Comparison of ENCODE assay signal across 1 cellular context in genomic region chr1:27572019-27572678, GRCh38.
TF ChIP-seq lines count a peak whose summit lies in the region.

No MANE protein-coding gene starts in this region.

TF ChIP-seq in K562, 482 proteins besides CTCF, POLR2A, EP300 and RAD21 (continued from another document and continues in another):
- TF ChIP-seq ZMIZ1 (IDR thresholded peaks at IDR 0.05; ENCODE audit: low read depth in 2 of 2, low read length in 2 of 2) (no peak), PHTF2 (CRISPR knock-in tag; IDR thresholded peaks at IDR 0.05) (no peak), ESRRB (CRISPR knock-in tag; IDR thresholded peaks at IDR 0.05; ENCODE audit: borderline replicate concordance) (no peak), GTF2F1 (IDR thresholded peaks at IDR 0.05; ENCODE audit: low read depth, low read length) (no peak), C11orf30 (IDR thresholded peaks at IDR 0.05; ENCODE audit: low read depth) (no peak), HNRNPH1 (optimal IDR thresholded peaks at IDR 0.05; ENCODE audit: low read depth, low read length) (no peak), ZNF584 (CRISPR knock-in tag; IDR thresholded peaks at IDR 0.05; ENCODE audit: low read depth) (no peak), ZNF407 (IDR thresholded peaks at IDR 0.05; ENCODE audit: low read depth) (no peak), CEBPZ (IDR thresholded peaks at IDR 0.05; ENCODE audit: borderline replicate concordance, low read depth, low read length) (no peak), ZNF79 (CRISPR knock-in tag; IDR thresholded peaks at IDR 0.05; ENCODE audit: low read depth) (no peak), ETV5 (CRISPR knock-in tag; IDR thresholded peaks at IDR 0.05; ENCODE audit: low read depth) (peak; percentile 65; the same call in 1 of the 2 replicates), USF1 (CRISPR knock-in tag; IDR thresholded peaks at IDR 0.05) (peak; percentile 36; the same call in 1 of the 2 replicates), MEF2A (IDR thresholded peaks at IDR 0.05; ENCODE audit: control insufficient read depth, low read depth, low read length) (no peak), TAF7 (tag; IDR thresholded peaks at IDR 0.05) (no peak), CHAMP1 (IDR thresholded peaks at IDR 0.05) (no peak), NUFIP1 (IDR thresholded peaks at IDR 0.05; ENCODE audit: partially characterized antibody) (no peak), ASH1L (IDR thresholded peaks at IDR 0.05; ENCODE audit: borderline replicate concordance, low read depth, partially characterized antibody) (no peak), DACH1 (IDR thresholded peaks at IDR 0.05; ENCODE audit: partially characterized antibody) (no peak), MAX (CRISPR knock-in tag; IDR thresholded peaks at IDR 0.05) (peak; percentile 48), ZNF224 (CRISPR knock-in tag; IDR thresholded peaks at IDR 0.05) (no peak), SOX6 (IDR thresholded peaks at IDR 0.05) (no peak), ZNF232 (CRISPR knock-in tag; IDR thresholded peaks at IDR 0.05) (no peak), STAT6 (CRISPR knock-in tag; IDR thresholded peaks at IDR 0.05) (no peak), ILK (tag; IDR thresholded peaks at IDR 0.05; ENCODE audit: borderline replicate concordance, low read depth) (no peak), ZNF644 (tag; IDR thresholded peaks at IDR 0.05; ENCODE audit: low read depth) (no peak), EGR1 (conservative IDR thresholded peaks at IDR 0.05) (peak; percentile 1; the same call in 1 of the 2 replicates), TBP (optimal IDR thresholded peaks at IDR 0.05; ENCODE audit: low read depth, low read length) (no peak), PHB2 (IDR thresholded peaks at IDR 0.05; ENCODE audit: low read depth) (no peak), AFF4 (CRISPR knock-in tag; IDR thresholded peaks at IDR 0.05) (no peak), MCM7 (IDR thresholded peaks at IDR 0.05) (no peak), ZBED1 (IDR thresholded peaks at IDR 0.05) (no peak), BRF1 (IDR thresholded peaks at IDR 0.05; ENCODE audit: borderline replicate concordance, extremely low read depth, insufficient read length) (no peak)
